Comparison of ENCODE assay signal across 8 cellular contexts in genomic region chr4:140884431-140885058, GRCh38.
DNase-seq lines count a peak whose midpoint lies in the region; ATAC-seq and TF ChIP-seq lines count a peak whose summit lies in the region.

No MANE protein-coding gene starts in this region.

- no peaks in the 10 kb centered on the region for H3K36me3 Mint-ChIP-seq in endodermal cell (ENCODE audit: low read depth)

- POLR2A ChIA-PET in RWPE1 (lab: Yijun Ruan, JAX; ENCODE audit: low non-redundant PET) = no interaction called here

- TF ChIP-seq CTCF in right atrium auricular region (IDR thresholded peaks at IDR 0.05) = peak in 1 of 2 donors; percentile 78
- TF ChIP-seq CTCF in RWPE1 (conservative IDR thresholded peaks at IDR 0.05; ENCODE audit: low read depth) = peak; percentile 71
- TF ChIP-seq CTCF in endodermal cell (conservative IDR thresholded peaks at IDR 0.05) = peak; percentile 88
- no peak for TF ChIP-seq CTCF in mucosa of descending colon (IDR thresholded peaks at IDR 0.05)

- no peak overlapping the region for H3K27ac Mint-ChIP-seq in endodermal cell

- ATAC-seq in Right ventricle myocardium inferior (peak; percentile 63), mucosa of descending colon (peak; percentile 59), GM21737 (IDR thresholded peaks at IDR 0.05; ENCODE audit: unreplicated experiment) (no peak)

- H3K4me1 ChIP-seq in right atrium auricular region (no peaks in the 10 kb centered on the region), endodermal cell (ENCODE audit: control insufficient read depth, insufficient read depth, low read length) (peaks cover 15% of the 10 kb centered on the region), mucosa of descending colon (ENCODE audit: low read depth) (no peaks in the 10 kb centered on the region)

- H3K27ac ChIP-seq in right atrium auricular region (no peak overlapping the region), RWPE1 (no peak overlapping the region), endodermal cell (ENCODE audit: low read depth, low read length) (no peak overlapping the region)

- WGBS in endodermal cell (ENCODE audit: insufficient coverage in 1 of 2, insufficient read length in 1 of 2), 2 experiments = 38 to 49% methylated on average over 2 to 4 of the region's 4 CpGs

- H3K4me1 Mint-ChIP-seq in endodermal cell = peaks cover 19% of the 10 kb centered on the region

- H3K4me3 ChIP-seq in right atrium auricular region (no peak overlapping the region), H7 (ENCODE audit: insufficient read depth, low read depth, low read length) (no peak overlapping the region), endodermal cell (ENCODE audit: low read length) (no peak overlapping the region), mucosa of descending colon (no peak overlapping the region)

- no peaks in the 10 kb centered on the region for H3K27me3 Mint-ChIP-seq in endodermal cell (ENCODE audit: insufficient read depth)

- H3K4me3 Mint-ChIP-seq in endodermal cell = no peak overlapping the region

- intact Hi-C loops in Right ventricle myocardium inferior (cut with DNase I) = loop anchor here (2.0 to 5.0 kb wide), 2 partner anchors 24 to 108 kb away; no protein-coding TSS in a partner anchor
- intact Hi-C loops in mucosa of descending colon (cut with DNase I, micrococcal nuclease) = no loop called here

- peaks cover 21% of the 10 kb centered on the region for H3K9me3 Mint-ChIP-seq in endodermal cell

- H3K9me3 ChIP-seq in right atrium auricular region = peaks cover 0 to 4% of the 10 kb centered on the region in 2 donors
- peaks cover 17% of the 10 kb centered on the region for H3K9me3 ChIP-seq in endodermal cell (ENCODE audit: control insufficient read depth, low read length)
- H3K9me3 ChIP-seq in mucosa of descending colon = no peaks in the 10 kb centered on the region

- CTCF ChIA-PET in RWPE1 (lab: Yijun Ruan, JAX) = interaction anchor here (0.5 to 1.0 kb wide), 7 partner anchors 12 to 625 kb away, joined by 3 to 5 read pairs (median 3); no protein-coding TSS in a partner anchor

- H3K36me3 ChIP-seq in right atrium auricular region (no peaks in the 10 kb centered on the region), H7 (replicated peaks; ENCODE audit: control insufficient read depth, insufficient read depth, low read length) (no peaks in the 10 kb centered on the region), endodermal cell (ENCODE audit: control insufficient read depth, insufficient read depth, low read length) (no peaks in the 10 kb centered on the region), mucosa of descending colon (ENCODE audit: low read depth) (no peaks in the 10 kb centered on the region)

- H3K27me3 ChIP-seq in right atrium auricular region (no peaks in the 10 kb centered on the region), H7 (ENCODE audit: control insufficient read depth, insufficient read depth, low read length) (no peaks in the 10 kb centered on the region), endodermal cell (ENCODE audit: control insufficient read depth, insufficient read depth, low read length, poor library complexity, severe bottlenecking) (no peaks in the 10 kb centered on the region)

- DNase-seq in Right ventricle myocardium inferior (ENCODE audit: missing footprints) (no peak), right atrium auricular region (ENCODE audit: low spot score) (no peak), H7 (peak; percentile 70), LHCN-M2 (ENCODE audit: low read depth) (peak; percentile 55), RWPE1 (ENCODE audit: low spot score) (peak; percentile 49), endodermal cell (peak; percentile 87), mucosa of descending colon (peak in 1 of 3 donors; percentile 65)

- H3K9ac ChIP-seq in endodermal cell (ENCODE audit: extremely low read depth, low read length, poor library complexity, severe bottlenecking) = no peak overlapping the region

Comparison
In these comparisons a context has a peak if more than half of its experiments do, and no peak if none do; other contexts are left out.
1. DNase-seq: peak in H7 (single experiment), LHCN-M2 (single experiment), RWPE1 (single experiment) and endodermal cell (single experiment); none in Right ventricle myocardium inferior (single experiment) and right atrium auricular region (single experiment).